In the genomic region with DNA sequence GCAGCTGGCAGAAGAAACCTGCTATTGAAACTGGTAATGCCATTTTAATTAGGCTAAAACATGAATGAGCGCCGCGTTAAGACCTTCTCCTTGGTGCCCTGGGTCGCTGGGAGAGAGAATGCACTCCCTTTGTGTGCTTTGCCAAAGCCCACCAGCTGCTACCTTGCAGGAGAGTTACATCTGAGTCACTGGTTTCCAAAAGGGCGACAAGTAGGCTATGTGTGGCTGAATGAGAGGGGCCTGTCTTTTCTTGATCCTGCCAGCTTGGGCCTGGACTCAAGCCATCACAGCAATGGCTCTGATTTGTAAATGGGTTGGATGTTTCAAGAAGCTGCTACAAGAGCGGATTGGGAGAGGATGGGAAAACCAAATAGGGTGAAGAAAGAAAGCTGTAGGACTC, we compare ENCODE assay signal across 15 cellular contexts.
A peak's percentile ranks its signal among the peaks of the same experiment; 100 is the strongest.
DNase-seq lines count a peak whose midpoint lies in the region; ATAC-seq lines count a peak whose summit lies in the region.
"Had no signal": no experiment of that assay in that cellular context is flagged by ENCODE, and none has a peak within 500 bp of the region (broad histone marks: within the 10 kb centered on the region; RNA-seq: fewer than 3 reads in every experiment).

No MANE protein-coding gene starts in this region.

- ATAC-seq in GM21526 (IDR thresholded peaks at IDR 0.05; ENCODE audit: low FRiP score, unreplicated experiment), result no peak
- ATAC-seq: left lobe of liver had no signal

- DNase-seq in NCI-H2227 (lab: John Stamatoyannopoulos, UW; ENCODE audit: unreplicated experiment) (peak; percentile 19), NCI-H2227 treated with DMSO at 0.1 percent for 48 hours (lab: John Stamatoyannopoulos, UW) (no peak), NCI-H748 treated with DMSO at 0.1 percent for 48 hours (lab: John Stamatoyannopoulos, UW) (peak; percentile 3), hypothalamus (lab: John Stamatoyannopoulos, UW) (peak in 29 of 51 donors; percentile 0 to 47 (median 5)), putamen (ENCODE audit: low spot score) (peak; percentile 9), SHP77 treated with DMSO at 0.1 percent for 48 hours (lab: John Stamatoyannopoulos, UW) (no peak), NCI-H774 (lab: John Stamatoyannopoulos, UW) (no peak)
- DNase-seq: activated CD4-positive, alpha-beta memory T cell treated with anti-CD3 and anti-CD28 coated beads for 36 hours; activated naive CD4-positive, alpha-beta T cell treated with Interleukin-2 at 50 U/mL for 16 hours; activated T-cell treated with anti-CD3 and anti-CD28 coated beads, Interleukin-2, amount 50 U/mL, for 1 hour; foreskin fibroblast; NCI-H526 treated with DMSO at 0.1 percent for 48 hours; T-helper 2 cell had no signal

Comparison
In these comparisons a context has a peak if more than half of its experiments do, and no peak if none do; other contexts are left out.
1. DNase-seq: peak in NCI-H2227 (single experiment), NCI-H748 treated with DMSO at 0.1 percent for 48 hours (single experiment), hypothalamus (29 of 51) and putamen (single experiment); none in NCI-H2227 treated with DMSO at 0.1 percent for 48 hours (single experiment), SHP77 treated with DMSO at 0.1 percent for 48 hours (single experiment) and NCI-H774 (single experiment).